In the genomic region with DNA sequence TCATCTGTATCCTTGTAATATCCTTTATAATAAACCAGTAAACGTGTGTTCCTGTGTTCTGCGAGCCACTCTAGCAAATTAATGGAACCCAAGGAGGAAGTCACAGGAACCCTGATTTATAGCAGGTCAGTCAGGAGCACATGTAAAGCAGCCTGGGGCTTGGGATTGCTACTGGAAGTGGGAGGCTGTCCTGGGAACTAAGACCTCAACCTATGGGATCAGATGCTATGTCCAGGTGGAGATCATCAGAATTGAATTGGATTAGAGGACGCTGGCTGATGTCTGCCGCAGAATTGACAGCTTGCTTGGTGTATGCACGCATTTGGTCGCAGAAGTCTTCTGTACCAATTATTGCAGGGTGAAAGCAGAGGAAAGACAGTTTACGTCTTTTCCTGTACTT, we compare ENCODE assay signal across 40 cellular contexts. TPM values are rescaled to one million over a fixed set of nuclear protein-coding genes. Genes with fewer than 3 reads are reported as not detected.
"Had no signal": no experiment of that assay in that cellular context is flagged by ENCODE, and none has a peak within 500 bp of the region (broad histone marks: within the 10 kb centered on the region; RNA-seq: fewer than 3 reads in every experiment).

No MANE protein-coding gene starts in this region.

- H3K36me3 Mint-ChIP-seq: activated CD8-positive, alpha-beta memory T cell treated with anti-CD3 and anti-CD28 coated beads, Interleukin-2, amount 10 ng/mL, durations not matched to agents 7 days and 5 days; activated naive CD4-positive, alpha-beta T cell treated with anti-CD3 and anti-CD28 coated beads, Interleukin-2, amount 10 ng/mL, durations not matched to agents 7 days and 5 days; activated naive CD4-positive, alpha-beta T cell treated with anti-CD3 and anti-CD28 coated beads, Interleukin-2, amount 50 U/mL, for 24 hours; activated naive CD8-positive, alpha-beta T cell; activated naive CD8-positive, alpha-beta T cell treated with anti-CD3 and anti-CD28 coated beads, Interleukin-2, amount 10 ng/mL, durations not matched to agents 7 days and 5 days; T-cell had no signal

- DNase-seq: activated CD4-positive, alpha-beta memory T cell treated with anti-CD3 and anti-CD28 coated beads, Interleukin-2, amount 10 ng/mL, durations not matched to agents 7 days and 5 days; activated CD4-positive, alpha-beta T cell treated with anti-CD3 and anti-CD28 coated beads for 1 hour; activated CD4-positive, alpha-beta T cell treated with anti-CD3 and anti-CD28 coated beads for 36 hours; activated CD4-positive, alpha-beta T cell treated with anti-CD3 and anti-CD28 coated beads for 48 hours; activated CD4-positive, alpha-beta T cell treated with anti-CD3 and anti-CD28 coated beads, Interleukin-2, amount 10 ng/mL, durations not matched to agents 7 days and 5 days; activated CD4-positive, alpha-beta T cell treated with anti-CD3 and anti-CD28 coated beads, Interleukin-2, amount 50 U/mL, for 48 hours; activated CD4-positive, CD25-positive, alpha-beta regulatory T cell; activated CD8-positive, alpha-beta memory T cell treated with anti-CD3 and anti-CD28 coated beads for 24 hours; activated CD8-positive, alpha-beta memory T cell treated with anti-CD3 and anti-CD28 coated beads, Interleukin-2, amount 10 ng/mL, durations not matched to agents 7 days and 5 days; activated CD8-positive, alpha-beta memory T cell treated with anti-CD3 and anti-CD28 coated beads, Interleukin-2, amount 50 U/mL, for 48 hours; activated CD8-positive, alpha-beta T cell treated with anti-CD3 and anti-CD28 coated beads, Interleukin-2, amount 10 ng/mL, durations not matched to agents 7 days and 5 days; activated effector memory CD4-positive, alpha-beta T cell treated with Interleukin-2 at 50 U/mL for 16 hours; activated gamma-delta T cell; activated naive CD4-positive, alpha-beta T cell treated with anti-CD3 and anti-CD28 coated beads, Interleukin-2, amount 10 ng/mL, durations not matched to agents 7 days and 5 days; activated naive CD4-positive, alpha-beta T cell treated with Interleukin-2 at 50 U/mL for 16 hours; activated naive CD8-positive, alpha-beta T cell treated with anti-CD3 and anti-CD28 coated beads, Interleukin-2, amount 10 ng/mL, durations not matched to agents 7 days and 5 days; activated naive CD8-positive, alpha-beta T cell treated with anti-CD3 and anti-CD28 coated beads, Interleukin-2, amount 50 U/mL, for 24 hours; activated T-cell treated with anti-CD3 and anti-CD28 coated beads, Interleukin-2, amount 50 U/mL, for 24 hours; activated T-cell treated with anti-CD3 and anti-CD28 coated beads, Interleukin-2, amount 50 U/mL, for 48 hours; amygdala; anterior cingulate cortex; cerebellar nuclear complex; T-cell; T-helper 2 cell; T-helper 9 cell had no signal

- ATAC-seq: activated CD4-positive, alpha-beta T cell treated with anti-CD3 and anti-CD28 coated beads for 36 hours; activated CD4-positive, CD25-positive, alpha-beta regulatory T cell treated with anti-CD3 and anti-CD28 coated beads, Interleukin-2, amount 50 U/mL, for 24 hours; activated CD8-positive, alpha-beta memory T cell treated with anti-CD3 and anti-CD28 coated beads, Interleukin-2, amount 10 ng/mL, durations not matched to agents 7 days and 5 days; activated CD8-positive, alpha-beta T cell treated with anti-CD3 and anti-CD28 coated beads, Interleukin-2, amount 10 ng/mL, durations not matched to agents 7 days and 5 days; activated naive CD8-positive, alpha-beta T cell treated with anti-CD3 and anti-CD28 coated beads, Interleukin-2, amount 50 U/mL, for 24 hours; T-cell; WTC11 had no signal

- H3K4me3 Mint-ChIP-seq: activated CD4-positive, alpha-beta memory T cell treated with anti-CD3 and anti-CD28 coated beads, Interleukin-2, amount 10 ng/mL, durations not matched to agents 7 days and 5 days; activated CD4-positive, alpha-beta T cell treated with anti-CD3 and anti-CD28 coated beads for 36 hours; activated CD4-positive, alpha-beta T cell treated with anti-CD3 and anti-CD28 coated beads, Interleukin-2, amount 10 ng/mL, durations not matched to agents 7 days and 5 days; activated CD8-positive, alpha-beta memory T cell treated with anti-CD3 and anti-CD28 coated beads, Interleukin-2, amount 10 ng/mL, durations not matched to agents 7 days and 5 days; activated CD8-positive, alpha-beta T cell treated with anti-CD3 and anti-CD28 coated beads, Interleukin-2, amount 10 ng/mL, durations not matched to agents 7 days and 5 days; activated naive CD4-positive, alpha-beta T cell treated with anti-CD3 and anti-CD28 coated beads, Interleukin-2, amount 10 ng/mL, durations not matched to agents 7 days and 5 days; activated naive CD4-positive, alpha-beta T cell treated with anti-CD3 and anti-CD28 coated beads, Interleukin-2, amount 50 U/mL, for 24 hours; activated naive CD8-positive, alpha-beta T cell; activated naive CD8-positive, alpha-beta T cell treated with anti-CD3 and anti-CD28 coated beads, Interleukin-2, amount 10 ng/mL, durations not matched to agents 7 days and 5 days; activated naive CD8-positive, alpha-beta T cell treated with anti-CD3 and anti-CD28 coated beads, Interleukin-2, amount 50 U/mL, for 24 hours; activated T-cell treated with anti-CD3 and anti-CD28 coated beads, Interleukin-2, amount 50 U/mL, for 24 hours; brain; central memory CD8-positive, alpha-beta T cell; T-cell; T-helper 2 cell treated with Interferon-gamma antibody and Interleukin-4, amounts not matched to agents 5 μg/mL and 100 μg/mL, for 36 hours; WTC11 had no signal

- H3K27me3 ChIP-seq: ascending aorta, breast epithelium, cardiac muscle cell had no signal

- H3K9me3 ChIP-seq: ascending aorta, breast epithelium had no signal

- H3K4me3 ChIP-seq: ascending aorta, breast epithelium, cardiac muscle cell had no signal

- H3K9me3 Mint-ChIP-seq: activated CD4-positive, alpha-beta memory T cell treated with anti-CD3 and anti-CD28 coated beads, Interleukin-2, amount 10 ng/mL, durations not matched to agents 7 days and 5 days; activated naive CD4-positive, alpha-beta T cell treated with anti-CD3 and anti-CD28 coated beads, Interleukin-2, amount 10 ng/mL, durations not matched to agents 7 days and 5 days; activated naive CD4-positive, alpha-beta T cell treated with anti-CD3 and anti-CD28 coated beads, Interleukin-2, amount 50 U/mL, for 24 hours; activated naive CD8-positive, alpha-beta T cell treated with anti-CD3 and anti-CD28 coated beads, Interleukin-2, amount 10 ng/mL, durations not matched to agents 7 days and 5 days; activated naive CD8-positive, alpha-beta T cell treated with anti-CD3 and anti-CD28 coated beads, Interleukin-2, amount 50 U/mL, for 24 hours; activated T-cell treated with anti-CD3 and anti-CD28 coated beads, Interleukin-2, amount 50 U/mL, for 24 hours; activated T-helper 2 cell treated with anti-CD3 and anti-CD28 coated beads, Interferon-gamma antibody, Interleukin-2, Interleukin-4, amounts not matched to agents 10 μg/mL and 5 μg/mL and 100 μg/mL, durations not matched to agents 14 hours and 24 hours and 36 hours; central memory CD8-positive, alpha-beta T cell; T-cell; T-helper 2 cell treated with Interferon-gamma antibody and Interleukin-4, amounts not matched to agents 5 μg/mL and 100 μg/mL, for 36 hours had no signal

- H3K4me1 ChIP-seq: ascending aorta, breast epithelium had no signal

- H3K4me1 Mint-ChIP-seq: activated CD4-positive, alpha-beta memory T cell treated with anti-CD3 and anti-CD28 coated beads, Interleukin-2, amount 10 ng/mL, durations not matched to agents 7 days and 5 days; activated CD4-positive, alpha-beta T cell treated with anti-CD3 and anti-CD28 coated beads for 36 hours; activated CD4-positive, alpha-beta T cell treated with anti-CD3 and anti-CD28 coated beads, Interleukin-2, amount 10 ng/mL, durations not matched to agents 7 days and 5 days; activated CD8-positive, alpha-beta memory T cell treated with anti-CD3 and anti-CD28 coated beads, Interleukin-2, amount 10 ng/mL, durations not matched to agents 7 days and 5 days; activated naive CD4-positive, alpha-beta T cell treated with anti-CD3 and anti-CD28 coated beads, Interleukin-2, amount 10 ng/mL, durations not matched to agents 7 days and 5 days; activated naive CD4-positive, alpha-beta T cell treated with anti-CD3 and anti-CD28 coated beads, Interleukin-2, amount 50 U/mL, for 24 hours; activated naive CD8-positive, alpha-beta T cell treated with anti-CD3 and anti-CD28 coated beads, Interleukin-2, amount 10 ng/mL, durations not matched to agents 7 days and 5 days; activated naive CD8-positive, alpha-beta T cell treated with anti-CD3 and anti-CD28 coated beads, Interleukin-2, amount 50 U/mL, for 24 hours; central memory CD8-positive, alpha-beta T cell; T-cell had no signal

- H3K27ac ChIP-seq: ascending aorta, breast epithelium, cardiac muscle cell, VCaP had no signal

- H3K27ac Mint-ChIP-seq: activated CD4-positive, alpha-beta memory T cell treated with anti-CD3 and anti-CD28 coated beads, Interleukin-2, amount 10 ng/mL, durations not matched to agents 7 days and 5 days; activated CD4-positive, alpha-beta T cell treated with anti-CD3 and anti-CD28 coated beads for 36 hours; activated CD4-positive, alpha-beta T cell treated with anti-CD3 and anti-CD28 coated beads, Interleukin-2, amount 10 ng/mL, durations not matched to agents 7 days and 5 days; activated CD8-positive, alpha-beta memory T cell treated with anti-CD3 and anti-CD28 coated beads, Interleukin-2, amount 10 ng/mL, durations not matched to agents 7 days and 5 days; activated CD8-positive, alpha-beta T cell treated with anti-CD3 and anti-CD28 coated beads, Interleukin-2, amount 10 ng/mL, durations not matched to agents 7 days and 5 days; activated naive CD4-positive, alpha-beta T cell treated with anti-CD3 and anti-CD28 coated beads, Interleukin-2, amount 10 ng/mL, durations not matched to agents 7 days and 5 days; activated naive CD4-positive, alpha-beta T cell treated with anti-CD3 and anti-CD28 coated beads, Interleukin-2, amount 50 U/mL, for 24 hours; activated naive CD8-positive, alpha-beta T cell; activated naive CD8-positive, alpha-beta T cell treated with anti-CD3 and anti-CD28 coated beads, Interleukin-2, amount 10 ng/mL, durations not matched to agents 7 days and 5 days; activated naive CD8-positive, alpha-beta T cell treated with anti-CD3 and anti-CD28 coated beads, Interleukin-2, amount 50 U/mL, for 24 hours; activated T-cell treated with anti-CD3 and anti-CD28 coated beads, Interleukin-2, amount 50 U/mL, for 24 hours; activated T-helper 2 cell treated with anti-CD3 and anti-CD28 coated beads, Interferon-gamma antibody, Interleukin-2, Interleukin-4, amounts not matched to agents 10 μg/mL and 5 μg/mL and 100 μg/mL, durations not matched to agents 14 hours and 24 hours and 36 hours; brain; T-cell; T-helper 2 cell treated with Interferon-gamma antibody and Interleukin-4, amounts not matched to agents 5 μg/mL and 100 μg/mL, for 36 hours; WTC11 had no signal

- H3K27me3 Mint-ChIP-seq: activated CD4-positive, alpha-beta memory T cell treated with anti-CD3 and anti-CD28 coated beads, Interleukin-2, amount 10 ng/mL, durations not matched to agents 7 days and 5 days; activated CD8-positive, alpha-beta memory T cell treated with anti-CD3 and anti-CD28 coated beads, Interleukin-2, amount 10 ng/mL, durations not matched to agents 7 days and 5 days; activated naive CD4-positive, alpha-beta T cell treated with anti-CD3 and anti-CD28 coated beads, Interleukin-2, amount 50 U/mL, for 24 hours; activated T-cell treated with anti-CD3 and anti-CD28 coated beads, Interleukin-2, amount 50 U/mL, for 24 hours had no signal

- H3K36me3 ChIP-seq: ascending aorta, breast epithelium, cardiac muscle cell had no signal

- FAIRE-seq: TTC549 had no signal

RNA-seq across cellular contexts. Expression of a gene that starts 15.7 kb away (rescaled TPM):
- total RNA-seq: activated CD4-positive, alpha-beta memory T cell treated with anti-CD3 and anti-CD28 coated beads, Interleukin-2, amount 10 ng/mL, durations not matched to agents 7 days and 5 days; activated CD4-positive, alpha-beta T cell treated with anti-CD3 and anti-CD28 coated beads, Interleukin-2, amount 10 ng/mL, durations not matched to agents 7 days and 5 days; activated CD8-positive, alpha-beta memory T cell treated with anti-CD3 and anti-CD28 coated beads, Interleukin-2, amount 10 ng/mL, durations not matched to agents 7 days and 5 days; activated CD8-positive, alpha-beta T cell treated with anti-CD3 and anti-CD28 coated beads, Interleukin-2, amount 10 ng/mL, durations not matched to agents 7 days and 5 days; activated naive CD8-positive, alpha-beta T cell treated with anti-CD3 and anti-CD28 coated beads, Interleukin-2, amount 10 ng/mL, durations not matched to agents 7 days and 5 days; ascending aorta; T-helper 1 cell treated with Interleukin-12 subunit alpha and Interleukin-12 subunit beta and Interleukin-4 antibody, amounts not matched to agents 30 ng/mL and 1 ng/mL, for 36 hours had no signal

RNA-seq across cellular contexts. Expression of a gene that starts 48.6 kb away (rescaled TPM):
- total RNA-seq: activated CD4-positive, alpha-beta memory T cell treated with anti-CD3 and anti-CD28 coated beads, Interleukin-2, amount 10 ng/mL, durations not matched to agents 7 days and 5 days; activated CD4-positive, alpha-beta T cell treated with anti-CD3 and anti-CD28 coated beads for 36 hours; activated CD4-positive, alpha-beta T cell treated with anti-CD3 and anti-CD28 coated beads, Interleukin-2, amount 10 ng/mL, durations not matched to agents 7 days and 5 days; activated CD8-positive, alpha-beta memory T cell treated with anti-CD3 and anti-CD28 coated beads, Interleukin-2, amount 10 ng/mL, durations not matched to agents 7 days and 5 days; activated CD8-positive, alpha-beta T cell treated with anti-CD3 and anti-CD28 coated beads, Interleukin-2, amount 10 ng/mL, durations not matched to agents 7 days and 5 days; activated naive CD8-positive, alpha-beta T cell treated with anti-CD3 and anti-CD28 coated beads, Interleukin-2, amount 10 ng/mL, durations not matched to agents 7 days and 5 days; activated T-helper 2 cell treated with anti-CD3 and anti-CD28 coated beads, Interferon-gamma antibody, Interleukin-2, Interleukin-4, amounts not matched to agents 10 μg/mL and 5 μg/mL and 100 μg/mL, durations not matched to agents 14 hours and 24 hours and 36 hours; cardiac muscle cell; chondrocyte; T-cell; T-helper 1 cell treated with Interleukin-12 subunit alpha and Interleukin-12 subunit beta and Interleukin-4 antibody, amounts not matched to agents 30 ng/mL and 1 ng/mL, for 36 hours had no signal
